In genomic region chr4:47642985-47643745, GRCh38 we compare ENCODE assay signal across 15 cellular contexts.
DNase-seq lines count a peak whose midpoint lies in the region; ATAC-seq, FAIRE-seq and TF ChIP-seq lines count a peak whose summit lies in the region.
"Had no signal": no experiment of that assay in that cellular context is flagged by ENCODE, and none has a peak within 500 bp of the region (broad histone marks: within the 10 kb centered on the region; RNA-seq: fewer than 3 reads in every experiment).

No MANE protein-coding gene starts in this region.

- peak; percentile 46 for FAIRE-seq in endometrium (lab: Jason Lieb, UNC)
- FAIRE-seq: colon, frontal cortex had no signal

- no peaks in the 10 kb centered on the region for H3K36me3 ChIP-seq in DOHH2 (ENCODE audit: control insufficient read depth, low read length)

- no peak overlapping the region for H3K4me3 Mint-ChIP-seq in nephron progenitor cell
- no peak overlapping the region for H3K4me3 Mint-ChIP-seq in natural killer cell treated with Interleukin-12 subunit alpha and Interleukin-12 subunit beta and Interleukin-15 and Interleukin-18, amount 100 ng/mL, for 72 hours
- H3K4me3 Mint-ChIP-seq: CD8-positive, alpha-beta T cell; naive thymus-derived CD4-positive, alpha-beta T cell had no signal

- no peak overlapping the region for H3K4me3 ChIP-seq in DOHH2 (ENCODE audit: low read length)
- H3K4me3 ChIP-seq: skin epidermis had no signal

- no peaks in the 10 kb centered on the region for H3F3A ChIP-seq in DOHH2 (ENCODE audit: control insufficient read depth, insufficient read depth)

- peaks cover 3% of the 10 kb centered on the region for H3K27me3 Mint-ChIP-seq in nephron progenitor cell (ENCODE audit: low read depth, poor library complexity)
- peaks cover 8 to 21% of the 10 kb centered on the region in 2 donors for H3K27me3 Mint-ChIP-seq in natural killer cell treated with Interleukin-12 subunit alpha and Interleukin-12 subunit beta and Interleukin-15 and Interleukin-18, amount 100 ng/mL, for 72 hours

- no peaks in the 10 kb centered on the region for H4K20me1 ChIP-seq in DOHH2 (ENCODE audit: control insufficient read depth, insufficient read depth, low read depth, low read length)

- peaks cover 5% of the 10 kb centered on the region for H3K9me3 Mint-ChIP-seq in nephron progenitor cell
- no peaks in the 10 kb centered on the region for H3K9me3 Mint-ChIP-seq in natural killer cell treated with Interleukin-12 subunit alpha and Interleukin-12 subunit beta and Interleukin-15 and Interleukin-18, amount 100 ng/mL, for 72 hours
- H3K9me3 Mint-ChIP-seq: CD8-positive, alpha-beta T cell had no signal

- H3K27ac Mint-ChIP-seq in nephron progenitor cell, result peak overlapping the region; percentile 34
- H3K27ac Mint-ChIP-seq in natural killer cell treated with Interleukin-12 subunit alpha and Interleukin-12 subunit beta and Interleukin-15 and Interleukin-18, amount 100 ng/mL, for 72 hours, result no peak overlapping the region
- H3K27ac Mint-ChIP-seq: CD8-positive, alpha-beta T cell; naive thymus-derived CD4-positive, alpha-beta T cell had no signal

- DNase-seq in NCI-H446 treated with DMSO at 0.1 percent for 48 hours (lab: John Stamatoyannopoulos, UW) (peak; percentile 82), nephron progenitor cell (no peak), NOMO-1 treated with DMSO at 0.1 percent for 48 hours (lab: John Stamatoyannopoulos, UW; ENCODE audit: unreplicated experiment) (no peak), NCI-H526 treated with DMSO at 0.1 percent for 48 hours (lab: John Stamatoyannopoulos, UW) (no peak)
- DNase-seq in natural killer cell treated with Interleukin-12 subunit alpha and Interleukin-12 subunit beta and Interleukin-15 and Interleukin-18, amount 100 ng/mL, for 72 hours (ENCODE audit: low spot score), result no peak
- DNase-seq in activated CD4-positive, alpha-beta T cell treated with anti-CD3 and anti-CD28 coated beads, Interleukin-2, amount 50 U/mL, for 1 hour, result no peak
- DNase-seq: activated CD8-positive, alpha-beta memory T cell treated with anti-CD3 and anti-CD28 coated beads for 24 hours; activated naive CD4-positive, alpha-beta T cell treated with anti-CD3 and anti-CD28 coated beads, Interleukin-2, amount 50 U/mL, for 16 hours; CD8-positive, alpha-beta T cell; naive thymus-derived CD4-positive, alpha-beta T cell had no signal

- no peak for ATAC-seq in natural killer cell treated with Interleukin-12 subunit alpha and Interleukin-12 subunit beta and Interleukin-15 and Interleukin-18, amount 100 ng/mL, for 72 hours
- ATAC-seq: CD8-positive, alpha-beta T cell; naive thymus-derived CD4-positive, alpha-beta T cell had no signal

- peak overlapping the region; percentile 55; the same call in 1 of the 2 replicates for H3K4me2 ChIP-seq in DOHH2 (ENCODE audit: low read length)

- H3K4me1 ChIP-seq in DOHH2 (ENCODE audit: control insufficient read depth, low read length), result peaks cover 35% of the 10 kb centered on the region

- no peak overlapping the region for H3K27ac ChIP-seq in DOHH2 (ENCODE audit: low read depth, low read length)
- H3K27ac ChIP-seq: skin epidermis had no signal

- no peaks in the 10 kb centered on the region for H3K9me3 ChIP-seq in DOHH2 (ENCODE audit: control insufficient read depth, insufficient read depth, low read length)

- no peaks in the 10 kb centered on the region for H3K27me3 ChIP-seq in DOHH2 (ENCODE audit: control insufficient read depth, low read length)

- peaks cover 25% of the 10 kb centered on the region for H3K4me1 Mint-ChIP-seq in nephron progenitor cell
- no peaks in the 10 kb centered on the region for H3K4me1 Mint-ChIP-seq in natural killer cell treated with Interleukin-12 subunit alpha and Interleukin-12 subunit beta and Interleukin-15 and Interleukin-18, amount 100 ng/mL, for 72 hours (ENCODE audit: low read depth in 2 of 2)
- H3K4me1 Mint-ChIP-seq: naive thymus-derived CD4-positive, alpha-beta T cell had no signal

- TF ChIP-seq CTCF in DOHH2 (IDR thresholded peaks at IDR 0.05; ENCODE audit: low read depth, low read length, poor library complexity, severe bottlenecking) (no peak), nephron progenitor cell (IDR thresholded peaks at IDR 0.05) (no peak)

- H3K36me3 Mint-ChIP-seq in nephron progenitor cell (ENCODE audit: low read depth), result no peaks in the 10 kb centered on the region
- H3K36me3 Mint-ChIP-seq in natural killer cell treated with Interleukin-12 subunit alpha and Interleukin-12 subunit beta and Interleukin-15 and Interleukin-18, amount 100 ng/mL, for 72 hours, result no peaks in the 10 kb centered on the region
- H3K36me3 Mint-ChIP-seq: CD8-positive, alpha-beta T cell; naive thymus-derived CD4-positive, alpha-beta T cell had no signal

- no peaks in the 10 kb centered on the region for H3K9me2 ChIP-seq in DOHH2 (replicated peaks; ENCODE audit: control insufficient read depth, low read length)

- H3K79me2 ChIP-seq in DOHH2 (ENCODE audit: control insufficient read depth, low read length), result no peaks in the 10 kb centered on the region
